8 cellular contexts compared by ENCODE assay signal in genomic region chr9:37784640-37785483, GRCh38. TPM values are rescaled to one million over a fixed set of nuclear protein-coding genes. Genes with fewer than 3 reads are reported as not detected.
DNase-seq lines count a peak whose midpoint lies in the region; ATAC-seq and TF ChIP-seq lines count a peak whose summit lies in the region.

EXOSC3 (minus strand) TSS chr9:37785064; CDS start chr9:37785044, 20 bp downstream.

- H3K27me3 Mint-ChIP-seq in CD14-positive monocyte (ENCODE audit: low read depth in 3 of 3): peaks cover 2 to 10% (median 7%) of the 10 kb centered on the region in 3 donors

- H3K4me3 ChIP-seq in dorsolateral prefrontal cortex (peak within 1 kb of the TSS; percentile 71 to 100 (median 94)), lower leg skin (ENCODE audit: low read depth, poor library complexity, severe bottlenecking) (peak within 1 kb of the TSS; percentile 87)

- 0 to 1% methylated on average over 37 to 45 of the region's 73 CpGs for WGBS in lower leg skin, 2 donors

- TF ChIP-seq POLR2A in lower leg skin (IDR thresholded peaks at IDR 0.05): no peak

- intact Hi-C loops in CD14-positive monocyte (cut with micrococcal nuclease): loop anchor here in 1 of 2 donors (1.0 to 10.0 kb wide), 3 partner anchors 15 to 120 kb away; partner anchors contain the start of genes DCAF10, SLC25A51 and TRMT10B
- intact Hi-C loops in dorsolateral prefrontal cortex (cut with DNase I): loop anchor here (1.0 to 10.0 kb wide), 6 partner anchors 15 to 293 kb away; partner anchors contain the start of genes DCAF10 (in 2 of the 2), SLC25A51 (in 1 of the 2), TOMM5 (in 1 of the 2) and TRMT10B (in 1 of the 2)
- intact Hi-C loops in lower leg skin (cut with DNase I; ENCODE audit: low total_unique reads): loop anchor here (10.0 kb wide), 1 partner anchor 200 kb away; no protein-coding TSS in a partner anchor

- no peaks in the 10 kb centered on the region for H3K9me3 Mint-ChIP-seq in CD14-positive monocyte

- peaks cover 31 to 32% of the 10 kb centered on the region in 2 donors for H3K36me3 Mint-ChIP-seq in CD14-positive monocyte

- TF ChIP-seq CTCF in CD14-positive monocyte (IDR thresholded peaks at IDR 0.05): no peak
- TF ChIP-seq CTCF in dorsolateral prefrontal cortex (IDR thresholded peaks at IDR 0.05 in 54 of 56, conservative IDR thresholded peaks at IDR 0.05 in 2 of 56; ENCODE audit: low read depth in 1 of 56, partially characterized antibody in 56 of 56): peak in 37 of 56 donors; percentile 6 to 59 (median 23)
- TF ChIP-seq CTCF in lower leg skin (IDR thresholded peaks at IDR 0.05): no peak

- H3K4me1 Mint-ChIP-seq in CD14-positive monocyte: peaks cover 31% of the 10 kb centered on the region

- DNase-seq in CD14-positive monocyte (ENCODE audit: low spot score): peak; percentile 88
- DNase-seq in NCI-H69 (lab: John Stamatoyannopoulos, UW): peak; percentile 96
- peak; percentile 72 to 75 for DNase-seq in activated CD4-positive, alpha-beta T cell treated with anti-CD3 and anti-CD28 coated beads, Interleukin-2, amount 50 U/mL, for 4 hours
- DNase-seq in dorsolateral prefrontal cortex: peak; percentile 84 to 95 (median 92)
- DNase-seq in lower leg skin (ENCODE audit: low spot score in 2 of 2): peak; percentile 85 to 97
- DNase-seq in stimulated activated CD4-positive, alpha-beta T cell treated with anti-CD3 and anti-CD28 coated beads, TNF-alpha, amount 100 ng/mL, for 1 hour (ENCODE audit: low read depth in 3 of 3, low spot score in 1 of 3): peak; percentile 41 to 72 (median 62)

- H3K27ac Mint-ChIP-seq in CD14-positive monocyte: peak within 1 kb of the TSS; percentile 88 to 96 (median 95)

- ATAC-seq in GM19328 (IDR thresholded peaks at IDR 0.05; ENCODE audit: unreplicated experiment) (peak; percentile 92), HG03520 (IDR thresholded peaks at IDR 0.05; ENCODE audit: unreplicated experiment) (peak; percentile 88)

- peak within 1 kb of the TSS in 58 of 59 donors; percentile 20 to 93 (median 79) for H3K27ac ChIP-seq in dorsolateral prefrontal cortex

- H3K27me3 ChIP-seq in dorsolateral prefrontal cortex: peaks cover 0 to 3% (median 0%) of the 10 kb centered on the region in 45 donors

- H3K4me3 Mint-ChIP-seq in CD14-positive monocyte: peak within 1 kb of the TSS; percentile 97 to 98

RNA-seq across cellular contexts. Expression of gene EXOSC3, which starts in this region (rescaled TPM):
- polyA plus RNA-seq in CD14-positive monocyte: 10 to 100 TPM; 19.6 to 25.2 TPM
- 10 to 100 TPM; 23.5 to 65.0 (median 36.8) TPM for total RNA-seq in dorsolateral prefrontal cortex
- total RNA-seq in lower leg skin: 10 to 100 TPM; 31.0 to 52.7 (median 47.7) TPM

Comparison
In these comparisons a context has a peak if more than half of its experiments do, and no peak if none do; other contexts are left out.
1. Peak in every context shown above with its lines: DNase-seq, ATAC-seq, H3K4me3 ChIP-seq and H3K27ac ChIP-seq.
2. CTCF ChIP-seq: peak in dorsolateral prefrontal cortex (37 of 56); none in CD14-positive monocyte (single experiment) and lower leg skin (0 of 3).